9 cellular contexts compared by ENCODE assay signal in the genomic region with DNA sequence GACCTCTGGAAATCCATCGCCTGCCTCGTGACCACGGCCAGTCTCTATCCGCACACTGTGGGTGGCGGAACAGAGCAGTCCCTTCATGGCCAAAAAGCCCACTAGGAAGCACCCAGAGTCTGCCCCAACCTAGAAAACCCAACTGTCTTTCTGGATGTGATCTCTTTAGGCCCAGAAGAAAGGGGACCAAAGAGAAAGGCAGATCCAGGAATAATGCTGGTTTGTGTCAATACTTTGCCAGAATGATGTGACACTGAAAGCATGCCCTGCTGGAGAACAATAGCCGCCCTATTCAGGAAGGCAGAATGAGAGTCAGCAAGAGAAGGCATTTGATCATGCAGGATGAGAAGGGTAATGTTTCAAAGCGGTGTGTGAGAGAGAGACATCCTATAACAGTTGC.
DNase-seq lines count a peak whose midpoint lies in the region; ATAC-seq and TF ChIP-seq lines count a peak whose summit lies in the region.
"Had no signal": no experiment of that assay in that cellular context is flagged by ENCODE, and none has a peak within 500 bp of the region (broad histone marks: within the 10 kb centered on the region; RNA-seq: fewer than 3 reads in every experiment).

No MANE protein-coding gene starts in this region.

- in situ Hi-C loops in ACHN (cut with HindIII; ENCODE audit: low pct_ligation_motif_present, low pct_unique_long_range_greater_than_20kb, low sequenced_read_pairs) = no loop called here

- TF ChIP-seq CTCF in activated B cell treated with CpG ODN at 0.5 μM for 24 hours (IDR thresholded peaks at IDR 0.05) = no peak

- POLR2A ChIA-PET in activated CD4-positive, alpha-beta T cell treated with anti-CD3 and anti-CD28 coated beads, Interleukin-2, amount 10 ng/mL, durations not matched to agents 7 days and 5 days (lab: Charles Lee) = no interaction called here
- POLR2A ChIA-PET in activated B cell treated with CpG ODN at 0.5 μM for 24 hours (lab: Charles Lee) = interaction anchor here (0.6 kb wide), 1 partner anchor 16 kb away, joined by 4 read pairs; no protein-coding TSS in a partner anchor

- no peak for ATAC-seq in activated B cell treated with CpG ODN at 0.5 μM for 24 hours (ENCODE audit: low read depth)
- ATAC-seq in sciatic nerve = peak; percentile 40
- ATAC-seq in HG02840 (IDR thresholded peaks at IDR 0.05; ENCODE audit: low FRiP score, unreplicated experiment) = no peak

- H3K36me3 Mint-ChIP-seq in activated CD4-positive, alpha-beta T cell treated with anti-CD3 and anti-CD28 coated beads, Interleukin-2, amount 10 ng/mL, durations not matched to agents 7 days and 5 days (ENCODE audit: low read depth) = peaks cover 35% of the 10 kb centered on the region
- H3K36me3 Mint-ChIP-seq in activated B cell treated with CpG ODN at 0.5 μM for 24 hours (ENCODE audit: low read depth) = peaks cover 34% of the 10 kb centered on the region

- no peaks in the 10 kb centered on the region for H3K9me3 Mint-ChIP-seq in activated CD4-positive, alpha-beta T cell treated with anti-CD3 and anti-CD28 coated beads, Interleukin-2, amount 10 ng/mL, durations not matched to agents 7 days and 5 days
- H3K9me3 Mint-ChIP-seq in activated B cell treated with CpG ODN at 0.5 μM for 24 hours = no peaks in the 10 kb centered on the region

- DNase-seq in activated CD4-positive, alpha-beta T cell treated with anti-CD3 and anti-CD28 coated beads, Interleukin-2, amount 10 ng/mL, durations not matched to agents 7 days and 5 days = no peak
- no peak for DNase-seq in activated CD4-positive, alpha-beta T cell treated with anti-CD3 and anti-CD28 coated beads for 48 hours
- DNase-seq in activated B cell treated with CpG ODN at 0.5 μM for 24 hours (no peak), hippocampal formation (lab: John Stamatoyannopoulos, UW) (peak; percentile 33 to 69), sciatic nerve (ENCODE audit: low spot score) (no peak), NCI-H1092 (lab: John Stamatoyannopoulos, UW) (no peak), ACHN (no peak)
- DNase-seq: EL had no signal

- CTCF ChIA-PET in activated CD4-positive, alpha-beta T cell treated with anti-CD3 and anti-CD28 coated beads, Interleukin-2, amount 10 ng/mL, durations not matched to agents 7 days and 5 days (lab: Charles Lee) = no interaction called here
- CTCF ChIA-PET in activated B cell treated with CpG ODN at 0.5 μM for 24 hours (lab: Charles Lee) = no interaction called here

- H3K4me1 Mint-ChIP-seq in activated CD4-positive, alpha-beta T cell treated with anti-CD3 and anti-CD28 coated beads, Interleukin-2, amount 10 ng/mL, durations not matched to agents 7 days and 5 days = peaks cover 25% of the 10 kb centered on the region
- peaks cover 30% of the 10 kb centered on the region for H3K4me1 Mint-ChIP-seq in activated B cell treated with CpG ODN at 0.5 μM for 24 hours

- intact Hi-C loops in activated B cell treated with CpG ODN at 0.5 μM for 24 hours (cut with micrococcal nuclease) = no loop called here
- intact Hi-C loops in sciatic nerve (cut with DNase I) = no loop called here

- no peak overlapping the region for H3K4me3 Mint-ChIP-seq in activated CD4-positive, alpha-beta T cell treated with anti-CD3 and anti-CD28 coated beads, Interleukin-2, amount 10 ng/mL, durations not matched to agents 7 days and 5 days
- no peak overlapping the region for H3K4me3 Mint-ChIP-seq in activated B cell treated with CpG ODN at 0.5 μM for 24 hours

- no peaks in the 10 kb centered on the region for H3K27me3 Mint-ChIP-seq in activated CD4-positive, alpha-beta T cell treated with anti-CD3 and anti-CD28 coated beads, Interleukin-2, amount 10 ng/mL, durations not matched to agents 7 days and 5 days
- no peaks in the 10 kb centered on the region for H3K27me3 Mint-ChIP-seq in activated B cell treated with CpG ODN at 0.5 μM for 24 hours

- H3K27ac Mint-ChIP-seq in activated CD4-positive, alpha-beta T cell treated with anti-CD3 and anti-CD28 coated beads, Interleukin-2, amount 10 ng/mL, durations not matched to agents 7 days and 5 days = peak overlapping the region; percentile 57
- peak overlapping the region; percentile 51 for H3K27ac Mint-ChIP-seq in activated B cell treated with CpG ODN at 0.5 μM for 24 hours

Comparison
In these comparisons a context has a peak if more than half of its experiments do, and no peak if none do; other contexts are left out.
1. DNase-seq: peak in hippocampal formation (2 of 2); none in activated CD4-positive, alpha-beta T cell treated with anti-CD3 and anti-CD28 coated beads, Interleukin-2, amount 10 ng/mL, durations not matched to agents 7 days and 5 days (single experiment), activated CD4-positive, alpha-beta T cell treated with anti-CD3 and anti-CD28 coated beads for 48 hours (single experiment), activated B cell treated with CpG ODN at 0.5 μM for 24 hours (single experiment), sciatic nerve (single experiment), NCI-H1092 (single experiment) and ACHN (single experiment).